25 cellular contexts compared by ENCODE assay signal in genomic region chr5:100909034-100909433, GRCh38. TPM values are rescaled to one million over a fixed set of nuclear protein-coding genes. Genes with fewer than 3 reads are reported as not detected.
A peak's percentile ranks its signal among the peaks of the same experiment; 100 is the strongest.
DNase-seq lines count a peak whose midpoint lies in the region; ATAC-seq, FAIRE-seq and TF ChIP-seq lines count a peak whose summit lies in the region.
"Had no signal": no experiment of that assay in that cellular context is flagged by ENCODE, and none has a peak within 500 bp of the region (broad histone marks: within the 10 kb centered on the region; RNA-seq: fewer than 3 reads in every experiment).

No MANE protein-coding gene starts in this region.

- DNase-seq in GM23338 (ENCODE audit: low spot score) (peak; percentile 6), GM12878 (ENCODE audit: low read depth, low spot score) (no peak)
- DNase-seq: 8988T; ACHN; BE2C; C1 segment of cervical spinal cord; CD4-positive, alpha-beta memory T cell; CD4-positive, CD25-positive, alpha-beta regulatory T cell; CD8-positive, alpha-beta memory T cell; COR-L47; DMS 273 treated with DMSO at 0.1 percent for 48 hours; DMS153; DMS53; DMS79; DND-41; EL; GDM1 had no signal

- in situ Hi-C loops in GM12878 (cut with MboI): no loop called here

- no peaks in the 10 kb centered on the region for H3K9me2 ChIP-seq in GM23338 (ENCODE audit: insufficient read depth)

- H3K27ac ChIP-seq in GM23338 (ENCODE audit: low read depth) (no peak overlapping the region), GM12878 (ENCODE audit: control insufficient read depth, insufficient read depth) (no peak overlapping the region), gastroesophageal sphincter (no peak overlapping the region)
- H3K27ac ChIP-seq: BLaER1 had no signal

- H3K9ac ChIP-seq in GM12878 (ENCODE audit: control insufficient read depth, insufficient read depth, low read length): no peak overlapping the region
- H3K9ac ChIP-seq: BLaER1 had no signal

- H3K36me3 ChIP-seq in GM23338 (ENCODE audit: insufficient read depth) (no peaks in the 10 kb centered on the region), GM12878 (ENCODE audit: control insufficient read depth in 2 of 2, insufficient read depth in 2 of 2, low read length in 1 of 2) (no peaks in the 10 kb centered on the region), gastroesophageal sphincter (no peaks in the 10 kb centered on the region)
- H3K36me3 ChIP-seq: BE2C, BLaER1 had no signal

- peaks cover 7% of the 10 kb centered on the region; the same call in 2 of the 3 replicates for H3K4me1 Mint-ChIP-seq in GM23338

- intact Hi-C loops in GM12878 (cut with micrococcal nuclease; ENCODE audit: unreplicated experiment): no loop called here

- H3K4me2 ChIP-seq in GM23338 (no peak overlapping the region), GM12878 (ENCODE audit: control insufficient read depth, insufficient read depth) (no peak overlapping the region)
- H3K4me2 ChIP-seq: BLaER1 had no signal

- CTCF ChIA-PET in GM12878 (lab: Yijun Ruan, JAX): interaction anchor here (0.8 to 3.0 kb wide), 8 partner anchors 8 to 286 kb away, joined by 3 to 9 read pairs (median 4); no protein-coding TSS in a partner anchor

- POLR2A ChIA-PET in GM12878 (lab: Charles Lee): interaction anchor here (0.6 to 1.7 kb wide), 6 partner anchors 8 to 130 kb away, joined by 3 to 5 read pairs (median 4); no protein-coding TSS in a partner anchor

- no peak overlapping the region for H3K4me3 Mint-ChIP-seq in GM23338
- H3K4me3 Mint-ChIP-seq: CD14-positive monocyte; CD4-positive, alpha-beta memory T cell; CD4-positive, CD25-positive, alpha-beta regulatory T cell; CD8-positive, alpha-beta memory T cell had no signal

- H3K36me3 Mint-ChIP-seq in GM23338 (ENCODE audit: low read depth): no peaks in the 10 kb centered on the region
- H3K36me3 Mint-ChIP-seq: CD14-positive monocyte; CD4-positive, CD25-positive, alpha-beta regulatory T cell had no signal

- RAD21 ChIA-PET in GM12878 (lab: Charles Lee; ENCODE audit: unreplicated experiment): interaction anchor here (0.9 to 14.1 kb wide), 12 partner anchors 9 to 286 kb away, joined by 3 to 275 read pairs (median 4); no protein-coding TSS in a partner anchor

- H3K27me3 ChIP-seq in GM23338 (ENCODE audit: insufficient read depth) (peaks cover 28% of the 10 kb centered on the region), GM12878 (replicated peaks in 1 of 2; ENCODE audit: control insufficient read depth in 2 of 2, insufficient read depth in 2 of 2, low read length in 1 of 2) (no peaks in the 10 kb centered on the region), gastroesophageal sphincter (peaks cover 12% of the 10 kb centered on the region)
- H3K27me3 ChIP-seq: BE2C, BLaER1 had no signal

- H3K27ac Mint-ChIP-seq in GM23338: no peak overlapping the region
- H3K27ac Mint-ChIP-seq: CD4-positive, alpha-beta memory T cell; CD4-positive, CD25-positive, alpha-beta regulatory T cell had no signal

- no peak overlapping the region for H2AFZ ChIP-seq in GM23338
- H2AFZ ChIP-seq in GM12878 (ENCODE audit: control insufficient read depth, low read depth, low read length): no peak overlapping the region

- SMC1A ChIA-PET in GM12878 (lab: Charles Lee; ENCODE audit: uncharacterized antibody, unreplicated experiment): interaction anchor here (0.8 to 17.5 kb wide), 14 partner anchors 9 to 286 kb away, joined by 3 to 389 read pairs (median 4); no protein-coding TSS in a partner anchor

- H3K27me3 Mint-ChIP-seq in GM23338 (ENCODE audit: insufficient read depth, low read depth, poor library complexity): peaks cover 16% of the 10 kb centered on the region
- H3K27me3 Mint-ChIP-seq: CD4-positive, alpha-beta memory T cell; CD4-positive, CD25-positive, alpha-beta regulatory T cell; CD8-positive, alpha-beta memory T cell had no signal

- TF ChIP-seq CTCF in GM23338 (conservative IDR thresholded peaks at IDR 0.05; ENCODE audit: low read depth in 2 of 2): no peak
- no peak for TF ChIP-seq CTCF in GM12878 (IDR thresholded peaks at IDR 0.05 in 2 of 3, conservative IDR thresholded peaks at IDR 0.05 in 1 of 3; ENCODE audit: control insufficient read depth in 2 of 3, extremely low read depth in 1 of 3, insufficient read depth in 1 of 3, low read depth in 3 of 3, low read length in 3 of 3)
- no peak for TF ChIP-seq CTCF in gastroesophageal sphincter (IDR thresholded peaks at IDR 0.05)

- H4K20me1 ChIP-seq in GM23338 (replicated peaks; ENCODE audit: insufficient read depth): no peaks in the 10 kb centered on the region; the same call in 1 of the 2 replicates
- no peaks in the 10 kb centered on the region for H4K20me1 ChIP-seq in GM12878 (ENCODE audit: control insufficient read depth, insufficient read depth)
- H4K20me1 ChIP-seq: BLaER1 had no signal

- TF ChIP-seq EP300 in GM12878 (IDR thresholded peaks at IDR 0.05; ENCODE audit: borderline replicate concordance in 1 of 2, control insufficient read depth in 1 of 2, low read depth in 2 of 2, low read length in 2 of 2) (no peak), gastroesophageal sphincter (IDR thresholded peaks at IDR 0.05) (no peak)

- no peak for TF ChIP-seq RAD21 in GM12878 (IDR thresholded peaks at IDR 0.05; ENCODE audit: insufficient read depth, low read depth, low read length)

- BruUV-seq in GM12878 (replicated peaks; lab: Mats Ljungman, UMichigan): no TSS peak

- no peak for FAIRE-seq in GM12878 (lab: Jason Lieb, UNC)
- FAIRE-seq: A204.1, GM12891 had no signal

- no peak overlapping the region for H3K4me3 ChIP-seq in GM23338
- no peak overlapping the region for H3K4me3 ChIP-seq in GM12878
- H3K4me3 ChIP-seq in gastroesophageal sphincter: no peak overlapping the region
- H3K4me3 ChIP-seq: BLaER1 had no signal

- H3F3A ChIP-seq in GM23338 (replicated peaks; ENCODE audit: low read depth): no peaks in the 10 kb centered on the region

- H3K79me2 ChIP-seq in GM23338 (replicated peaks; ENCODE audit: insufficient read depth) (no peaks in the 10 kb centered on the region), GM12878 (ENCODE audit: control insufficient read depth, insufficient read depth, low read length) (peaks cover 51% of the 10 kb centered on the region)

- TF ChIP-seq POLR2A in GM12878 (IDR thresholded peaks at IDR 0.05; ENCODE audit: low read depth, low read length): no peak
- no peak for TF ChIP-seq POLR2A in gastroesophageal sphincter (IDR thresholded peaks at IDR 0.05)

- ATAC-seq in GM23338 (no peak), GM12878 (no peak), gastroesophageal sphincter (no peak), GM18907 (IDR thresholded peaks at IDR 0.05; ENCODE audit: unreplicated experiment) (no peak), GM21576 (IDR thresholded peaks at IDR 0.05; ENCODE audit: unreplicated experiment) (no peak)

- WGBS in GM12878 (ENCODE audit: insufficient coverage, insufficient replicate concordance, low lambda C conversion rate, missing lambda C conversion rate): 99% methylated on average over 4 of the region's 4 CpGs
- 86 to 95% methylated on average over 3 to 4 of the region's 4 CpGs for WGBS in gastroesophageal sphincter (ENCODE audit: low coverage in 1 of 2), 2 donors

- no peaks in the 10 kb centered on the region; the same call in 2 of the 3 replicates for H3K9me3 ChIP-seq in GM12878 (replicated peaks; ENCODE audit: control insufficient read depth, insufficient read depth, low read length)
- H3K9me3 ChIP-seq in gastroesophageal sphincter: no peaks in the 10 kb centered on the region
- H3K9me3 ChIP-seq: BE2C, BLaER1 had no signal

- H3K4me1 ChIP-seq in GM23338 (ENCODE audit: insufficient read depth) (peaks cover 4% of the 10 kb centered on the region; the same call in 1 of the 2 replicates), GM12878 (ENCODE audit: control insufficient read depth, insufficient read depth, low read length) (no peaks in the 10 kb centered on the region), gastroesophageal sphincter (no peaks in the 10 kb centered on the region)
- H3K4me1 ChIP-seq: BE2C had no signal

- H3K9me3 Mint-ChIP-seq in GM23338: no peaks in the 10 kb centered on the region
- H3K9me3 Mint-ChIP-seq: CD4-positive, alpha-beta memory T cell; CD8-positive, alpha-beta memory T cell had no signal

TF ChIP-seq in GM23338, 12 proteins besides CTCF, POLR2A, EP300 and RAD21 (continues in another document):
- no peak for TF ChIP-seq EZH2phosphoT487 (IDR thresholded peaks at IDR 0.05; ENCODE audit: unreplicated experiment)

TF ChIP-seq in GM12878, 131 proteins besides CTCF, POLR2A, EP300 and RAD21 (continues in another document):
- peak; percentile 66; the same call in 1 of the 2 replicates for TF ChIP-seq MLLT1 (IDR thresholded peaks at IDR 0.05)

RNA-seq across cellular contexts. Expression of gene ST8SIA4, which starts 6.0 kb away (rescaled TPM):
- total RNA-seq in GM23338 (2014; rRNA removed; shearing (Covaris generic)): 0.28 and 1.3 TPM in 2 replicates
- polyA plus RNA-seq in GM23338 (2016; fragmentation: Nextera tagmentation; extraction: Ambion mirVana) (0.11 and 0.35 TPM in 2 replicates), GM12878 (2011; rRNA removed) (30.9 and 47.1 TPM in 2 replicates), GM12878 (2014; fragmentation: Illumina TruSeq; extraction: Trizol) (11.8 and 15.0 TPM in 2 replicates), GM12878 (2014; fragmentation: Nextera tagmentation; extraction: Ambion mirVana) (1 to 10 TPM; 4.4 to 7.3 TPM), GM12878 (2014; rRNA removed) (11.5 and 18.8 TPM in 2 replicates), GM12878 (2016; fragmentation: Nextera tagmentation; extraction: Ambion mirVana) (10 to 100 TPM; 20.3 to 23.2 TPM)
- 158 and 176 TPM in 2 replicates for total RNA-seq in GM12878 (2013; cell fraction: nucleolus; rRNA removed)
- total RNA-seq in GM12878 (2014; rRNA removed) (16.0 and 20.1 TPM in 2 replicates), GM12878 (2014; rRNA removed; fragmentation: Illumina TruSeq; extraction: Trizol) (22.2 and 24.3 TPM in 2 replicates), GM12878 (2021) (29.4 and 30.3 TPM in 2 replicates), gastroesophageal sphincter (1 to 10 TPM; 1.1 to 3.9 (median 2.9) TPM)
- 6.6 TPM for polyA plus RNA-seq in GM12878 (2011; ENCODE audit: low read depth)
- polyA plus RNA-seq in GM12878 (2011; cell fraction: cytosol; rRNA removed): 11.6 and 12.3 TPM in 2 replicates
- 12.6 and 15.7 TPM in 2 replicates for polyA plus RNA-seq in GM12878 (2011; cell fraction: nucleus; rRNA removed)
- polyA plus RNA-seq in GM12878 (2012): 11.4 and 12.2 TPM in 2 replicates
- polyA minus RNA-seq in GM12878 (2011; rRNA and poly(A)+ RNA removed): 50.8 and 52.2 TPM in 2 replicates
- 14.7 and 18.0 TPM in 2 replicates for polyA minus RNA-seq in GM12878 (2011; cell fraction: cytosol; rRNA and poly(A)+ RNA removed)
- 101 and 123 TPM in 2 replicates for polyA minus RNA-seq in GM12878 (2011; cell fraction: nucleus; rRNA and poly(A)+ RNA removed)
- total RNA-seq: G401 had no signal
